10 cellular contexts compared by ENCODE assay signal in genomic region chr14:64721899-64722298, GRCh38. TPM values are rescaled to one million over a fixed set of nuclear protein-coding genes. Genes with fewer than 3 reads are reported as not detected.
DNase-seq lines count a peak whose midpoint lies in the region; ATAC-seq and TF ChIP-seq lines count a peak whose summit lies in the region.
"Had no signal": no experiment of that assay in that cellular context is flagged by ENCODE, and none has a peak within 500 bp of the region (broad histone marks: within the 10 kb centered on the region; RNA-seq: fewer than 3 reads in every experiment).

No MANE protein-coding gene starts in this region.

- no peak for ATAC-seq in RWPE2 (ENCODE audit: low read depth)
- no peak for ATAC-seq in left colon
- ATAC-seq in GM21723 (IDR thresholded peaks at IDR 0.05; ENCODE audit: unreplicated experiment) = no peak
- ATAC-seq: activated T-cell treated with anti-CD3 and anti-CD28 coated beads, Interleukin-2, amount 50 U/mL, for 4 hours had no signal

- CTCF ChIA-PET in AG04449 (lab: Yijun Ruan, JAX) = interaction anchor here (1.4 to 2.5 kb wide), 5 partner anchors 10 to 43 kb away, joined by 3 to 8 read pairs (median 7); no protein-coding TSS in a partner anchor

- TF ChIP-seq CTCF in AG04449 (IDR thresholded peaks at IDR 0.05; ENCODE audit: insufficient read depth, low read length, missing control alignments) (no peak), RWPE2 (IDR thresholded peaks at IDR 0.05; ENCODE audit: poor library complexity, severe bottlenecking) (no peak), esophagus muscularis mucosa (IDR thresholded peaks at IDR 0.05) (no peak), prostate gland (IDR thresholded peaks at IDR 0.05) (no peak)

- POLR2A ChIA-PET in AG04449 (lab: Yijun Ruan, JAX) = no interaction called here

- H3K9me3 ChIP-seq in RWPE2 (ENCODE audit: severe bottlenecking) (no peaks in the 10 kb centered on the region), esophagus muscularis mucosa (no peaks in the 10 kb centered on the region), prostate gland (no peaks in the 10 kb centered on the region)

- peak overlapping the region; percentile 93 for H3K27ac ChIP-seq in RWPE2 (ENCODE audit: poor library complexity, severe bottlenecking)
- H3K27ac ChIP-seq in esophagus muscularis mucosa (replicated peaks in 1 of 4) = peak overlapping the region; percentile 60 to 81 (median 78)
- H3K27ac ChIP-seq in prostate gland = peak overlapping the region; percentile 32 to 52

- no peak for TF ChIP-seq EP300 in esophagus muscularis mucosa (IDR thresholded peaks at IDR 0.05)

- TF ChIP-seq POLR2A in esophagus muscularis mucosa (IDR thresholded peaks at IDR 0.05; ENCODE audit: low read depth) = no peak
- no peak for TF ChIP-seq POLR2A in prostate gland (IDR thresholded peaks at IDR 0.05)

- peak overlapping the region; percentile 18; the same call in 1 of the 2 replicates for H3K4me3 ChIP-seq in AG04449 (ENCODE audit: low read depth, low read length)
- H3K4me3 ChIP-seq in RWPE2 (ENCODE audit: severe bottlenecking) = no peak overlapping the region
- no peak overlapping the region for H3K4me3 ChIP-seq in esophagus muscularis mucosa
- H3K4me3 ChIP-seq in prostate gland = no peak overlapping the region

- H3K4me1 ChIP-seq in RWPE2 (ENCODE audit: insufficient read depth, poor library complexity, severe bottlenecking) (peaks cover 98% of the 10 kb centered on the region), esophagus muscularis mucosa (peaks cover 72 to 100% (median 99%) of the 10 kb centered on the region in 4 donors), prostate gland (replicated peaks) (peaks cover 11% of the 10 kb centered on the region)

- H3K27me3 ChIP-seq in RWPE2 (ENCODE audit: insufficient read depth, poor library complexity, severe bottlenecking) (no peaks in the 10 kb centered on the region), esophagus muscularis mucosa (no peaks in the 10 kb centered on the region), prostate gland (replicated peaks; ENCODE audit: insufficient read depth) (no peaks in the 10 kb centered on the region)

- no peak for DNase-seq in AG04449 (ENCODE audit: low read depth, low spot score)
- peak; percentile 29 for DNase-seq in RWPE2 (ENCODE audit: low spot score)
- DNase-seq in esophagus muscularis mucosa (ENCODE audit: extremely low spot score) = no peak
- no peak for DNase-seq in prostate gland (ENCODE audit: low spot score)
- no peak for DNase-seq in left colon
- no peak for DNase-seq in 8988T
- no peak for DNase-seq in AG08395 (ENCODE audit: low spot score)
- DNase-seq: activated T-cell treated with anti-CD3 and anti-CD28 coated beads, Interleukin-2, amount 50 U/mL, for 4 hours; NCI-H774 had no signal

- intact Hi-C loops in esophagus muscularis mucosa (cut with DNase I) = no loop called here
- intact Hi-C loops in prostate gland (cut with DNase I) = no loop called here
- intact Hi-C loops in left colon (cut with DNase I, micrococcal nuclease) = no loop called here

- 78% methylated on average over 9 of the region's 9 CpGs for WGBS in esophagus muscularis mucosa
- WGBS in prostate gland = 80% methylated on average over 9 of the region's 9 CpGs

- H3K36me3 ChIP-seq in RWPE2 (ENCODE audit: low read depth) (peaks cover 30% of the 10 kb centered on the region), esophagus muscularis mucosa (no peaks in the 10 kb centered on the region), prostate gland (no peaks in the 10 kb centered on the region)

RNA-seq across cellular contexts. Expression of gene PLEKHG3, which starts 17.7 kb away (rescaled TPM):
- total RNA-seq in esophagus muscularis mucosa = 10 to 100 TPM; 21.7 to 66.7 (median 35.1) TPM
- 10 to 100 TPM; 57.8 to 69.7 TPM for total RNA-seq in prostate gland
- 10 to 100 TPM; 79.3 to 90.1 TPM for total RNA-seq in left colon

Comparison
In these comparisons a context has a peak if more than half of its experiments do, and no peak if none do; other contexts are left out.
1. H3K27ac ChIP-seq: peak in every context shown above with its lines; median percentile 93 in RWPE2; 78 in esophagus muscularis mucosa; 42 in prostate gland.